In genomic region chr2:236618370-236618769, GRCh38 we compare ENCODE assay signal across 20 cellular contexts. TPM values are rescaled to one million over a fixed set of nuclear protein-coding genes. Genes with fewer than 3 reads are reported as not detected.
DNase-seq lines count a peak whose midpoint lies in the region; ATAC-seq and TF ChIP-seq lines count a peak whose summit lies in the region.
"Had no signal": no experiment of that assay in that cellular context is flagged by ENCODE, and none has a peak within 500 bp of the region (broad histone marks: within the 10 kb centered on the region; RNA-seq: fewer than 3 reads in every experiment).

No MANE protein-coding gene starts in this region.

- H3K9me2 ChIP-seq in OCI-LY7 (ENCODE audit: insufficient read depth, low read length) = no peaks in the 10 kb centered on the region

- H3K79me1 ChIP-seq in mesendoderm (ENCODE audit: low read length) = no peaks in the 10 kb centered on the region

- H3K9me3 ChIP-seq in OCI-LY7 (ENCODE audit: low read length) = no peaks in the 10 kb centered on the region
- H3K9me3 ChIP-seq: SJCRH30 had no signal

- H2BK15ac ChIP-seq in mesendoderm (replicated peaks; ENCODE audit: low read depth) = no peak overlapping the region

- H3K4me3 ChIP-seq in OCI-LY7 (ENCODE audit: low read depth, low read length, poor library complexity, severe bottlenecking) (no peak overlapping the region), mesendoderm (ENCODE audit: low read length) (no peak overlapping the region)
- H3K4me3 ChIP-seq: SJCRH30 had no signal

- H2BK120ac ChIP-seq in mesendoderm (ENCODE audit: low read depth, low read length) = no peak overlapping the region

- WGBS in mesendoderm (ENCODE audit: extremely low coverage, insufficient coverage, low lambda C conversion rate) = no CpG with 5 or more reads among the region's 7 CpGs

- peak; percentile 59 for DNase-seq in activated CD4-positive, alpha-beta T cell treated with anti-CD3 and anti-CD28 coated beads, Interleukin-2, amount 10 ng/mL, durations not matched to agents 24 days and 14 days
- DNase-seq in activated CD4-positive, alpha-beta T cell treated with anti-CD3 and anti-CD28 coated beads for 48 hours = no peak
- DNase-seq in OCI-LY7 (ENCODE audit: low spot score) (peak; percentile 44), mesendoderm (peak; percentile 36), left cardiac atrium (no peak)
- no peak for DNase-seq in activated T-cell treated with anti-CD3 and anti-CD28 coated beads, Interleukin-2, amount 50 U/mL, for 72 hours
- DNase-seq: KBM-7, NCI-H1436 treated with DMSO at 0.1 percent for 48 hours, NCI-H2029 treated with DMSO at 0.1 percent for 48 hours, NCI-H2171 treated with DMSO at 0.1 percent for 48 hours, NCI-H748 treated with DMSO at 0.1 percent for 48 hours, PC-3, SJCRH30 had no signal

- H2BK5ac ChIP-seq in mesendoderm (ENCODE audit: low read length) = no peak overlapping the region

- no peaks in the 10 kb centered on the region for H3K4me1 ChIP-seq in OCI-LY7 (ENCODE audit: insufficient read depth, low read length, poor library complexity, severe bottlenecking)
- H3K4me1 ChIP-seq in mesendoderm (ENCODE audit: control insufficient read depth, low read depth, low read length) = peaks cover 7% of the 10 kb centered on the region
- H3K4me1 ChIP-seq: SJCRH30 had no signal

- H3K9me3 Mint-ChIP-seq in activated CD4-positive, alpha-beta T cell treated with anti-CD3 and anti-CD28 coated beads, Interleukin-2, amount 10 ng/mL, durations not matched to agents 24 days and 14 days = no peaks in the 10 kb centered on the region
- no peaks in the 10 kb centered on the region for H3K9me3 Mint-ChIP-seq in activated T-cell treated with anti-CD3 and anti-CD28 coated beads, Interleukin-2, amount 50 U/mL, for 72 hours
- H3K9me3 Mint-ChIP-seq: CD4-positive, CD25-positive, alpha-beta regulatory T cell had no signal

- H3K27ac Mint-ChIP-seq in activated CD4-positive, alpha-beta T cell treated with anti-CD3 and anti-CD28 coated beads, Interleukin-2, amount 10 ng/mL, durations not matched to agents 24 days and 14 days = no peak overlapping the region
- no peak overlapping the region for H3K27ac Mint-ChIP-seq in activated T-cell treated with anti-CD3 and anti-CD28 coated beads, Interleukin-2, amount 50 U/mL, for 72 hours
- H3K27ac Mint-ChIP-seq: B cell; CD4-positive, CD25-positive, alpha-beta regulatory T cell had no signal

- no peaks in the 10 kb centered on the region for H3K27me3 ChIP-seq in mesendoderm (ENCODE audit: insufficient read depth, low read length, poor library complexity)
- H3K27me3 ChIP-seq: SJCRH30 had no signal

- no peak overlapping the region for H3K4ac ChIP-seq in mesendoderm (ENCODE audit: low read depth, low read length)

- intact Hi-C loops in activated CD4-positive, alpha-beta T cell treated with anti-CD3 and anti-CD28 coated beads, Interleukin-2, amount 10 ng/mL, durations not matched to agents 24 days and 14 days (cut with micrococcal nuclease) = no loop called here
- intact Hi-C loops in OCI-LY7 (cut with micrococcal nuclease; ENCODE audit: unreplicated experiment) = no loop called here
- intact Hi-C loops in left cardiac atrium (cut with DNase I) = no loop called here

- H3K9ac ChIP-seq in mesendoderm (ENCODE audit: low read length) = no peak overlapping the region

- H3K4me2 ChIP-seq in OCI-LY7 (ENCODE audit: low read length) (no peak overlapping the region), mesendoderm (ENCODE audit: low read length) (no peak overlapping the region)

- H4K20me1 ChIP-seq in OCI-LY7 (ENCODE audit: insufficient read depth, low read length) = no peaks in the 10 kb centered on the region

- H4K8ac ChIP-seq in mesendoderm (ENCODE audit: low read depth, low read length) = no peak overlapping the region

- no peak overlapping the region for H3K56ac ChIP-seq in mesendoderm (ENCODE audit: low read length)

- no TSS peak for BruUV-seq in OCI-LY7 (replicated peaks; lab: Mats Ljungman, UMichigan)

- no peaks in the 10 kb centered on the region for H3K36me3 Mint-ChIP-seq in activated CD4-positive, alpha-beta T cell treated with anti-CD3 and anti-CD28 coated beads, Interleukin-2, amount 10 ng/mL, durations not matched to agents 24 days and 14 days (ENCODE audit: low read depth)
- H3K36me3 Mint-ChIP-seq in activated T-cell treated with anti-CD3 and anti-CD28 coated beads, Interleukin-2, amount 50 U/mL, for 72 hours (ENCODE audit: insufficient read depth in 2 of 2) = no peaks in the 10 kb centered on the region
- H3K36me3 Mint-ChIP-seq: CD4-positive, CD25-positive, alpha-beta regulatory T cell had no signal

- CTCF ChIA-PET in OCI-LY7 (lab: Charles Lee; ENCODE audit: unreplicated experiment) = interaction anchor here (0.6 kb wide), 1 partner anchor 37 kb away, joined by 3 read pairs; no protein-coding TSS in a partner anchor

- no peak overlapping the region for H3K18ac ChIP-seq in mesendoderm (ENCODE audit: low read length)

- TF ChIP-seq CTCF in OCI-LY7 (conservative IDR thresholded peaks at IDR 0.05; ENCODE audit: low read length) = no peak

- H3K27me3 Mint-ChIP-seq in activated CD4-positive, alpha-beta T cell treated with anti-CD3 and anti-CD28 coated beads, Interleukin-2, amount 10 ng/mL, durations not matched to agents 24 days and 14 days = no peaks in the 10 kb centered on the region
- no peaks in the 10 kb centered on the region for H3K27me3 Mint-ChIP-seq in activated T-cell treated with anti-CD3 and anti-CD28 coated beads, Interleukin-2, amount 50 U/mL, for 72 hours (ENCODE audit: low read depth)
- H3K27me3 Mint-ChIP-seq: CD4-positive, CD25-positive, alpha-beta regulatory T cell had no signal

- H3K4me1 Mint-ChIP-seq in activated CD4-positive, alpha-beta T cell treated with anti-CD3 and anti-CD28 coated beads, Interleukin-2, amount 10 ng/mL, durations not matched to agents 24 days and 14 days = peaks cover 12% of the 10 kb centered on the region
- peaks cover 13% of the 10 kb centered on the region for H3K4me1 Mint-ChIP-seq in activated T-cell treated with anti-CD3 and anti-CD28 coated beads, Interleukin-2, amount 50 U/mL, for 72 hours (ENCODE audit: low read depth)
- H3K4me1 Mint-ChIP-seq: B cell had no signal

- no peak overlapping the region for H3K27ac ChIP-seq in OCI-LY7 (ENCODE audit: low read depth, low read length, poor library complexity, severe bottlenecking)
- H3K27ac ChIP-seq in mesendoderm (ENCODE audit: low read depth, low read length) = no peak overlapping the region
- H3K27ac ChIP-seq: 22Rv1, SJCRH30 had no signal

- H3K36me3 ChIP-seq in OCI-LY7 (ENCODE audit: insufficient read depth, low read length) = no peaks in the 10 kb centered on the region
- H3K36me3 ChIP-seq in mesendoderm (ENCODE audit: control insufficient read depth, insufficient read depth, low read length) = no peaks in the 10 kb centered on the region
- H3K36me3 ChIP-seq: SJCRH30 had no signal

- POLR2A ChIA-PET in OCI-LY7 (lab: Charles Lee) = no interaction called here

- no peak overlapping the region for H4K5ac ChIP-seq in mesendoderm (ENCODE audit: low read length)

- H3K4me3 Mint-ChIP-seq in activated CD4-positive, alpha-beta T cell treated with anti-CD3 and anti-CD28 coated beads, Interleukin-2, amount 10 ng/mL, durations not matched to agents 24 days and 14 days = no peak overlapping the region
- no peak overlapping the region for H3K4me3 Mint-ChIP-seq in activated T-cell treated with anti-CD3 and anti-CD28 coated beads, Interleukin-2, amount 50 U/mL, for 72 hours
- H3K4me3 Mint-ChIP-seq: B cell; CD4-positive, CD25-positive, alpha-beta regulatory T cell had no signal

- no peak overlapping the region for H2AK5ac ChIP-seq in mesendoderm (ENCODE audit: low read length)

- ATAC-seq in GM18868 (IDR thresholded peaks at IDR 0.05; ENCODE audit: unreplicated experiment) = peak; percentile 77
- no peak for ATAC-seq in activated T-cell treated with anti-CD3 and anti-CD28 coated beads, Interleukin-2, amount 50 U/mL, for 72 hours (replicated peaks in 1 of 2)
- no peak for ATAC-seq in GM21367 (IDR thresholded peaks at IDR 0.05; ENCODE audit: unreplicated experiment)
- ATAC-seq in left cardiac atrium = no peak
- ATAC-seq: HCT116, PC-3 had no signal

- H2AFZ ChIP-seq in OCI-LY7 (ENCODE audit: low read length) = no peak overlapping the region

- no peak overlapping the region for H3K23ac ChIP-seq in mesendoderm (ENCODE audit: low read length)

- no peaks in the 10 kb centered on the region for H3K79me2 ChIP-seq in OCI-LY7 (ENCODE audit: insufficient read depth, low read depth, low read length)
- no peaks in the 10 kb centered on the region for H3K79me2 ChIP-seq in mesendoderm (ENCODE audit: control insufficient read depth, insufficient read depth, low read length)

RNA-seq across cellular contexts. Expression of gene ACKR3, which starts 48.7 kb away (rescaled TPM):
- total RNA-seq in activated CD4-positive, alpha-beta T cell treated with anti-CD3 and anti-CD28 coated beads, Interleukin-2, amount 10 ng/mL, durations not matched to agents 24 days and 14 days = 0.58 and 0.64 TPM in 2 replicates
- 1.5 and 2.1 TPM in 2 replicates for total RNA-seq in OCI-LY7 (2014; rRNA removed; shearing (Covaris generic))
- 0.33 and 0.46 TPM in 2 replicates for total RNA-seq in OCI-LY7 (2022)
- 5.3 TPM for polyA plus RNA-seq in mesendoderm (2013, experiment 1 of 2)
- polyA plus RNA-seq in mesendoderm (2013, experiment 2 of 2) = 4.6 TPM
- total RNA-seq in activated T-cell treated with anti-CD3 and anti-CD28 coated beads, Interleukin-2, amount 50 U/mL, for 72 hours = 1 to 10 TPM in 1 of 2 donors, under 1 TPM in 1; 0.83 to 1.0 TPM
- total RNA-seq in left cardiac atrium = 10 to 100 TPM; 27.4 to 46.4 TPM
- total RNA-seq: G401 had no signal

Comparison
In these comparisons a context has a peak if more than half of its experiments do, and no peak if none do; other contexts are left out.
1. DNase-seq: peak in activated CD4-positive, alpha-beta T cell treated with anti-CD3 and anti-CD28 coated beads, Interleukin-2, amount 10 ng/mL, durations not matched to agents 24 days and 14 days (single experiment), OCI-LY7 (single experiment) and mesendoderm (single experiment); none in activated CD4-positive, alpha-beta T cell treated with anti-CD3 and anti-CD28 coated beads for 48 hours (single experiment), activated T-cell treated with anti-CD3 and anti-CD28 coated beads, Interleukin-2, amount 50 U/mL, for 72 hours (0 of 2) and left cardiac atrium (single experiment).
2. RNA of gene ACKR3, which starts 48.7 kb away (total RNA-seq): 27.4 to 46.4 TPM in left cardiac atrium; 0.33 to 2.1 TPM in OCI-LY7, 0.83 to 1.0 TPM in activated T-cell treated with anti-CD3 and anti-CD28 coated beads, Interleukin-2, amount 50 U/mL, for 72 hours and 0.58 to 0.64 TPM in activated CD4-positive, alpha-beta T cell treated with anti-CD3 and anti-CD28 coated beads, Interleukin-2, amount 10 ng/mL, durations not matched to agents 24 days and 14 days; every median in the first group is over 4 times any median in the second.